In the genomic region with DNA sequence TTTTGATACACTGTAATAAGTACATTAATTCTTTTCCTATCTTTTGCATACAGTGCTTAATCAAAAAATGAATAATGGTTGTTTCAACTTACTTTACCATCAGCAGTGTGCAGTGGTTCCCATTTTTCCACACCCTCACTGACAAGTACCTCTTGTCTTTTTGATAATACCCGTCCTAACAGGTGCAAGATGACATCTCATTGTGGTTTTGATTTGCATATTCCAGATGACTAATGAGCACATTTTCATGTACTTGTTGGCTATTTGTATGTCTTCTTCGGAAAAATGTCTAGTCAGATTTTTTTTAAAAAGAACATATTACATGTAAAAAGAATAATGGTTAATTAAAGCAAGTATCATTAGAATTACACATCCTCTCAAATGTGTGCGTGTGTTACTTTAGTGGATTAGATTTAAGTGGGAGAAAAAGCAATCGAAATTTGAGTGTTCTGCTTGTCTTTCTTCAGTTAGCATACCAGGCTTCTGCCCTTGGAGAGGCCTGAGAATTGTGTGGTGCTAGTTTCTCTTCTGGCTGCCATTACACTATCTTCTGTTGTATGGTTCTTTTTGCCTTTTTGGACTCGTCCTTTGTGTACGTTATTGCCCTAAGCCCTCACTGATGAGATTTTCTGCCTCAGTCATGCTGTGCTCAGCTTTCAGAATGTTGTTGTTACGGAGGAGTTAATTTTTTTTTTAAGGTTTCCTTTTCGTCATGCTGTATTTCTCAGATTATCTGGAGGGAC, we compare ENCODE assay signal across 12 cellular contexts.
DNase-seq lines count a peak whose midpoint lies in the region; ATAC-seq, FAIRE-seq and TF ChIP-seq lines count a peak whose summit lies in the region.
"Had no signal": no experiment of that assay in that cellular context is flagged by ENCODE, and none has a peak within 500 bp of the region (broad histone marks: within the 10 kb centered on the region; RNA-seq: fewer than 3 reads in every experiment).

No MANE protein-coding gene starts in this region.

- H4K20me1 ChIP-seq in neural progenitor cell (ENCODE audit: low read depth), result peaks cover 9% of the 10 kb centered on the region

- peaks cover 20% of the 10 kb centered on the region for H3K4me1 ChIP-seq in neural progenitor cell

- TF ChIP-seq CTCF in neural progenitor cell (IDR thresholded peaks at IDR 0.05), result no peak

- H3K4me2 ChIP-seq in neural progenitor cell, result peak overlapping the region; percentile 27

- H3K9me3 ChIP-seq in neural progenitor cell (ENCODE audit: low read depth), result no peaks in the 10 kb centered on the region

- no peak overlapping the region for H3K27ac ChIP-seq in neural progenitor cell

- H3F3A ChIP-seq in neural progenitor cell (ENCODE audit: low read depth), result peaks cover 2% of the 10 kb centered on the region

- no peak overlapping the region for H3K4me3 ChIP-seq in neural progenitor cell

- H3K27me3 Mint-ChIP-seq in neural progenitor cell (ENCODE audit: insufficient read depth, low read depth), result peaks cover 3% of the 10 kb centered on the region
- no peaks in the 10 kb centered on the region for H3K27me3 Mint-ChIP-seq in activated naive CD8-positive, alpha-beta T cell treated with anti-CD3 and anti-CD28 coated beads, Interleukin-2, amount 50 U/mL, for 24 hours

- no peaks in the 10 kb centered on the region for H3K36me3 ChIP-seq in neural progenitor cell

- H2AFZ ChIP-seq in neural progenitor cell (replicated peaks), result no peak overlapping the region

- H3K27me3 ChIP-seq in neural progenitor cell, result no peaks in the 10 kb centered on the region

- ATAC-seq in GM18907 (IDR thresholded peaks at IDR 0.05; ENCODE audit: unreplicated experiment) (peak; percentile 65), HG02759 (IDR thresholded peaks at IDR 0.05; ENCODE audit: unreplicated experiment) (peak; percentile 70)
- no peak for ATAC-seq in activated naive CD8-positive, alpha-beta T cell treated with anti-CD3 and anti-CD28 coated beads, Interleukin-2, amount 50 U/mL, for 24 hours
- ATAC-seq: esophagus mucosa, HCT116 had no signal

- H3K36me3 Mint-ChIP-seq in neural progenitor cell, result no peaks in the 10 kb centered on the region
- no peaks in the 10 kb centered on the region for H3K36me3 Mint-ChIP-seq in activated naive CD8-positive, alpha-beta T cell treated with anti-CD3 and anti-CD28 coated beads, Interleukin-2, amount 50 U/mL, for 24 hours (ENCODE audit: low read depth)

- DNase-seq in NCI-H524 (lab: John Stamatoyannopoulos, UW), result peak; percentile 23 to 53
- no peak for DNase-seq in neural progenitor cell (ENCODE audit: low spot score)
- DNase-seq in GM19239 (ENCODE audit: insufficient read length, low spot score), result no peak
- no peak for DNase-seq in activated naive CD8-positive, alpha-beta T cell treated with anti-CD3 and anti-CD28 coated beads, Interleukin-2, amount 50 U/mL, for 24 hours
- no peak for DNase-seq in stimulated activated CD8-positive, alpha-beta memory T cell treated with anti-CD3 and anti-CD28 coated beads, Interleukin-4, amount 100 ng/mL, for 48 hours
- DNase-seq: IMR-90, right cardiac atrium, Right ventricle myocardium superior had no signal

- no peak for FAIRE-seq in GM19239 (lab: Jason Lieb, UNC)

- H3K9ac ChIP-seq in neural progenitor cell, result no peak overlapping the region

- H3K79me2 ChIP-seq in neural progenitor cell (ENCODE audit: low read depth), result no peaks in the 10 kb centered on the region

- H3K4me1 Mint-ChIP-seq in neural progenitor cell, result peaks cover 50% of the 10 kb centered on the region
- H3K4me1 Mint-ChIP-seq in activated naive CD8-positive, alpha-beta T cell treated with anti-CD3 and anti-CD28 coated beads, Interleukin-2, amount 50 U/mL, for 24 hours, result peaks cover 6% of the 10 kb centered on the region

- H3K9me3 Mint-ChIP-seq in neural progenitor cell, result peaks cover 2% of the 10 kb centered on the region
- peaks cover 4% of the 10 kb centered on the region for H3K9me3 Mint-ChIP-seq in activated naive CD8-positive, alpha-beta T cell treated with anti-CD3 and anti-CD28 coated beads, Interleukin-2, amount 50 U/mL, for 24 hours

- peak overlapping the region; percentile 16 for H3K27ac Mint-ChIP-seq in neural progenitor cell
- no peak overlapping the region for H3K27ac Mint-ChIP-seq in activated naive CD8-positive, alpha-beta T cell treated with anti-CD3 and anti-CD28 coated beads, Interleukin-2, amount 50 U/mL, for 24 hours

- no peak overlapping the region for H3K4me3 Mint-ChIP-seq in neural progenitor cell
- H3K4me3 Mint-ChIP-seq in activated naive CD8-positive, alpha-beta T cell treated with anti-CD3 and anti-CD28 coated beads, Interleukin-2, amount 50 U/mL, for 24 hours, result no peak overlapping the region

Comparison
In these comparisons a context has a peak if more than half of its experiments do, and no peak if none do; other contexts are left out.
1. DNase-seq: peak in NCI-H524 (2 of 2); none in neural progenitor cell (single experiment), GM19239 (single experiment), activated naive CD8-positive, alpha-beta T cell treated with anti-CD3 and anti-CD28 coated beads, Interleukin-2, amount 50 U/mL, for 24 hours (single experiment) and stimulated activated CD8-positive, alpha-beta memory T cell treated with anti-CD3 and anti-CD28 coated beads, Interleukin-4, amount 100 ng/mL, for 48 hours (single experiment).